ENCODE assay signal across 7 cellular contexts in genomic region chr11:77198440-77198849, GRCh38.
DNase-seq lines count a peak whose midpoint lies in the region; ATAC-seq, FAIRE-seq and TF ChIP-seq lines count a peak whose summit lies in the region.

No MANE protein-coding gene starts in this region.

- ATAC-seq in omental fat pad (ENCODE audit: low FRiP score) (no peak), GM18868 (IDR thresholded peaks at IDR 0.05; ENCODE audit: unreplicated experiment) (no peak), HG03196 (IDR thresholded peaks at IDR 0.05; ENCODE audit: unreplicated experiment) (no peak)

- CTCF ChIA-PET in GM10248 (lab: Yijun Ruan, JAX), result interaction anchor here (0.6 to 1.5 kb wide), 7 partner anchors 9 to 359 kb away, joined by 3 to 4 read pairs (median 3); no protein-coding TSS in a partner anchor

- TF ChIP-seq CTCF in GM10248 (IDR thresholded peaks at IDR 0.05; ENCODE audit: control extremely low read depth, extremely low read depth, low read depth, missing control alignments), result peak; percentile 20
- no peak for TF ChIP-seq CTCF in omental fat pad (IDR thresholded peaks at IDR 0.05)

- DNase-seq in GM10248 (ENCODE audit: extremely low spot score) (no peak), HTR-8/SVneo (ENCODE audit: insufficient read length, low spot score) (peak; percentile 30), amniotic epithelial cell (ENCODE audit: low read depth) (peak; percentile 12), omental fat pad (ENCODE audit: low spot score) (peak; percentile 21), SIG-M5 treated with dmso at 0.1 percent for 504 hours (lab: John Stamatoyannopoulos, UW; ENCODE audit: unreplicated experiment) (no peak)

- peak; percentile 51 for FAIRE-seq in HTR-8/SVneo (lab: Jason Lieb, UNC)

- POLR2A ChIA-PET in GM10248 (lab: Yijun Ruan, JAX), result no interaction called here

Comparison
In these comparisons a context has a peak if more than half of its experiments do, and no peak if none do; other contexts are left out.
1. DNase-seq: peak in HTR-8/SVneo (single experiment), amniotic epithelial cell (single experiment) and omental fat pad (single experiment); none in GM10248 (single experiment) and SIG-M5 treated with dmso at 0.1 percent for 504 hours (single experiment).